In genomic region chr3:169813757-169814517, GRCh38 we compare ENCODE assay signal across 9 cellular contexts. TPM values are rescaled to one million over a fixed set of nuclear protein-coding genes. Genes with fewer than 3 reads are reported as not detected.
DNase-seq lines count a peak whose midpoint lies in the region; ATAC-seq and TF ChIP-seq lines count a peak whose summit lies in the region.
"Had no signal": no experiment of that assay in that cellular context is flagged by ENCODE, and none has a peak within 500 bp of the region (broad histone marks: within the 10 kb centered on the region; RNA-seq: fewer than 3 reads in every experiment).

No MANE protein-coding gene starts in this region.

- intact Hi-C loops in right lobe of liver (cut with DNase I): no loop called here

- H3K4me2 ChIP-seq in DOHH2 (ENCODE audit: low read length) (peak overlapping the region; percentile 98), KMS-11 (peak overlapping the region; percentile 82), SU-DHL-6 (ENCODE audit: low read depth, low read length, poor library complexity, severe bottlenecking) (peak overlapping the region; percentile 62)

- H3K9me2 ChIP-seq in DOHH2 (replicated peaks; ENCODE audit: control insufficient read depth, low read length): no peaks in the 10 kb centered on the region
- H3K9me2 ChIP-seq in SU-DHL-6 (replicated peaks; ENCODE audit: insufficient read depth, low read length): no peaks in the 10 kb centered on the region

- H3K4me3 ChIP-seq in DOHH2 (ENCODE audit: low read length) (peak overlapping the region; percentile 73), KMS-11 (IDR thresholded peaks at IDR 0.05; ENCODE audit: insufficient read depth, low read depth, low read length) (peak overlapping the region; percentile 73), SU-DHL-6 (ENCODE audit: insufficient read depth, low read length, poor library complexity, severe bottlenecking) (peak overlapping the region; percentile 37), adipocyte (ENCODE audit: low read length) (peak overlapping the region; percentile 79), right lobe of liver (peak overlapping the region; percentile 20 to 44 (median 27))

- H3K27me3 ChIP-seq in DOHH2 (ENCODE audit: control insufficient read depth, low read length) (no peaks in the 10 kb centered on the region), KMS-11 (ENCODE audit: insufficient read depth, low read depth) (no peaks in the 10 kb centered on the region), SU-DHL-6 (ENCODE audit: low read length) (no peaks in the 10 kb centered on the region), adipocyte (replicated peaks; ENCODE audit: control insufficient read depth, insufficient read depth, low read length) (no peaks in the 10 kb centered on the region), right lobe of liver (no peaks in the 10 kb centered on the region)

- TF ChIP-seq CTCF in DOHH2 (IDR thresholded peaks at IDR 0.05; ENCODE audit: low read depth, low read length, poor library complexity, severe bottlenecking) (peak; percentile 84), KMS-11 (conservative IDR thresholded peaks at IDR 0.05; ENCODE audit: low read depth, low read length) (peak; percentile 79), SU-DHL-6 (IDR thresholded peaks at IDR 0.05; ENCODE audit: insufficient read depth, low read length, poor library complexity, severe bottlenecking) (peak; percentile 75), right lobe of liver (IDR thresholded peaks at IDR 0.05) (peak in 3 of 4 donors; percentile 18 to 32 (median 25))

- peak overlapping the region; percentile 94 for H2AFZ ChIP-seq in KMS-11 (ENCODE audit: low read depth)
- peak overlapping the region; percentile 78 for H2AFZ ChIP-seq in SU-DHL-6 (ENCODE audit: low read depth, low read length, severe bottlenecking)

- H3K4me1 ChIP-seq in DOHH2 (ENCODE audit: control insufficient read depth, low read length) (peaks cover 52% of the 10 kb centered on the region), KMS-11 (ENCODE audit: low read depth, poor library complexity, severe bottlenecking) (peaks cover 12% of the 10 kb centered on the region), adipocyte (ENCODE audit: control insufficient read depth, insufficient read depth, low read length) (peaks cover 20% of the 10 kb centered on the region), right lobe of liver (peaks cover 0 to 8% (median 0%) of the 10 kb centered on the region in 4 donors)

- H3F3A ChIP-seq in DOHH2 (ENCODE audit: control insufficient read depth, insufficient read depth) (peaks cover 14% of the 10 kb centered on the region), SU-DHL-6 (ENCODE audit: insufficient read depth) (0 out of 2 replicates have a peak, but pooled peaks cover 9% of the 10 kb centered on the region)

- TF ChIP-seq POLR2A in right lobe of liver (IDR thresholded peaks at IDR 0.05): no peak

- H3K36me3 ChIP-seq in DOHH2 (ENCODE audit: control insufficient read depth, low read length) (no peaks in the 10 kb centered on the region; the same call in 1 of the 2 replicates), KMS-11 (ENCODE audit: insufficient read depth) (no peaks in the 10 kb centered on the region), SU-DHL-6 (ENCODE audit: low read length) (no peaks in the 10 kb centered on the region), adipocyte (ENCODE audit: control insufficient read depth, insufficient read depth, low read length, severe bottlenecking) (no peaks in the 10 kb centered on the region), right lobe of liver (no peaks in the 10 kb centered on the region)

- DNase-seq in adipocyte (ENCODE audit: low read depth): no peak
- DNase-seq in right lobe of liver: peak in 1 of 3 donors; percentile 29
- peak; percentile 42 to 67 for DNase-seq in stimulated activated CD8-positive, alpha-beta memory T cell treated with anti-CD3 and anti-CD28 coated beads, Interleukin-4, amount 100 ng/mL, for 4 hours (ENCODE audit: low read depth in 2 of 2, low spot score in 1 of 2)
- no peak for DNase-seq in cerebellum (ENCODE audit: low spot score)

- H3K9ac ChIP-seq in KMS-11 (peak overlapping the region; percentile 39; the same call in 1 of the 2 replicates), SU-DHL-6 (ENCODE audit: low read length) (peak overlapping the region; percentile 39; the same call in 1 of the 2 replicates), adipocyte (ENCODE audit: low read length) (peak overlapping the region; percentile 79)

- H3K27ac ChIP-seq in DOHH2 (ENCODE audit: low read depth, low read length) (peak overlapping the region; percentile 53), KMS-11 (no peak overlapping the region), SU-DHL-6 (ENCODE audit: low read depth, low read length) (no peak overlapping the region), right lobe of liver (no peak overlapping the region)

- ATAC-seq in GM21447 (IDR thresholded peaks at IDR 0.05; ENCODE audit: unreplicated experiment): peak; percentile 82
- peak; percentile 34 to 47 (median 42) for ATAC-seq in right lobe of liver

- H3K79me2 ChIP-seq in DOHH2 (ENCODE audit: control insufficient read depth, low read length): peaks cover 22% of the 10 kb centered on the region
- H3K79me2 ChIP-seq in KMS-11 (ENCODE audit: insufficient read depth, low read depth): no peaks in the 10 kb centered on the region
- H3K79me2 ChIP-seq in SU-DHL-6 (ENCODE audit: insufficient read depth, low read length): no peaks in the 10 kb centered on the region

- WGBS in right lobe of liver (ENCODE audit: insufficient coverage, low coverage, low lambda C conversion rate, missing lambda C conversion rate): 55% methylated on average over 6 of the region's 27 CpGs

- H4K20me1 ChIP-seq in DOHH2 (ENCODE audit: control insufficient read depth, insufficient read depth, low read depth, low read length) (no peaks in the 10 kb centered on the region), KMS-11 (ENCODE audit: insufficient read depth) (no peaks in the 10 kb centered on the region), SU-DHL-6 (ENCODE audit: low read depth, low read length) (no peaks in the 10 kb centered on the region)

- H3K9me3 ChIP-seq in DOHH2 (ENCODE audit: control insufficient read depth, insufficient read depth, low read length) (peaks cover 10% of the 10 kb centered on the region; the same call in 1 of the 2 replicates), SU-DHL-6 (ENCODE audit: insufficient read depth, low read length) (no peaks in the 10 kb centered on the region), adipocyte (ENCODE audit: control insufficient read depth, low read length) (peaks cover 12% of the 10 kb centered on the region), right lobe of liver (no peaks in the 10 kb centered on the region)

RNA-seq across cellular contexts. Expression of gene LRRC34, which starts 1.2 kb away (rescaled TPM):
- total RNA-seq in right lobe of liver (1 to 10 TPM in 1 of 6 experiments, under 1 TPM in 4, not detected in 1; 0.06 to 1.9 (median 0.60) TPM), cerebellum (21.1 TPM)

RNA-seq across cellular contexts. Expression of gene LRRIQ4, which starts 1.3 kb away (rescaled TPM):
- total RNA-seq in right lobe of liver: not detected
- total RNA-seq in cerebellum: 1.3 TPM
- total RNA-seq: aorta had no signal

RNA-seq across cellular contexts. Expression of gene MYNN, which starts 40.7 kb away (rescaled TPM):
- total RNA-seq in right lobe of liver (1 to 10 TPM; 5.6 to 6.7 (median 5.9) TPM), cerebellum (30.9 TPM)

RNA-seq across cellular contexts. Expression of gene ACTRT3, which starts 44.6 kb away (rescaled TPM):
- 1 to 10 TPM; 1.1 to 2.3 (median 1.6) TPM for total RNA-seq in right lobe of liver
- 4.5 TPM for total RNA-seq in cerebellum

RNA-seq across cellular contexts. Expression of gene TERC, which starts 49.1 kb away (rescaled TPM):
- total RNA-seq in right lobe of liver (100 to 1,000 TPM in 2 of 6 experiments, 1 to 10 TPM in 1, not detected in 3; 1.5 to 127 (median 119) TPM), cerebellum (66.4 TPM)

Comparison
In these comparisons a context has a peak if more than half of its experiments do, and no peak if none do; other contexts are left out.
1. H3K4me3 ChIP-seq: peak in every context shown above with its lines; median percentile 79 in adipocyte; 73 in DOHH2; 73 in KMS-11; 37 in SU-DHL-6; 27 in right lobe of liver.
2. CTCF ChIP-seq: peak in every context shown above with its lines; median percentile 84 in DOHH2; 79 in KMS-11; 75 in SU-DHL-6; 25 in right lobe of liver.
3. DNase-seq: peak in stimulated activated CD8-positive, alpha-beta memory T cell treated with anti-CD3 and anti-CD28 coated beads, Interleukin-4, amount 100 ng/mL, for 4 hours (2 of 2); none in adipocyte (single experiment) and cerebellum (single experiment).
4. Peak in every context shown above with its lines, with median percentiles within 50 percentile points of each other: H3K4me2 ChIP-seq and H3K9ac ChIP-seq.